ENCODE assay signal across 23 cellular contexts in genomic region chr14:100190126-100190525, GRCh38. TPM values are rescaled to one million over a fixed set of nuclear protein-coding genes. Genes with fewer than 3 reads are reported as not detected.
A peak's percentile ranks its signal among the peaks of the same experiment; 100 is the strongest.
DNase-seq lines count a peak whose midpoint lies in the region; ATAC-seq, FAIRE-seq and TF ChIP-seq lines count a peak whose summit lies in the region.
"Had no signal": no experiment of that assay in that cellular context is flagged by ENCODE, and none has a peak within 500 bp of the region (broad histone marks: within the 10 kb centered on the region; RNA-seq: fewer than 3 reads in every experiment).

No MANE protein-coding gene starts in this region.

- H4K20me1 ChIP-seq in GM23338 (replicated peaks; ENCODE audit: insufficient read depth) = no peaks in the 10 kb centered on the region; the same call in 1 of the 2 replicates
- H4K20me1 ChIP-seq: BLaER1 had no signal

- WGBS in esophagus squamous epithelium, 2 donors = 24 to 69% methylated on average over 1 of the region's 1 CpG

- peaks cover 8% of the 10 kb centered on the region; the same call in 1 of the 2 replicates for H3F3A ChIP-seq in GM23338 (replicated peaks; ENCODE audit: low read depth)

- H3K9me2 ChIP-seq in GM23338 (ENCODE audit: insufficient read depth) = no peaks in the 10 kb centered on the region

- H3K27me3 ChIP-seq in GM23338 (ENCODE audit: insufficient read depth) (no peaks in the 10 kb centered on the region), esophagus squamous epithelium (no peaks in the 10 kb centered on the region)
- H3K27me3 ChIP-seq: BLaER1, Peyer's patch, SJCRH30 had no signal

- H3K4me1 ChIP-seq in GM23338 (ENCODE audit: insufficient read depth) (peaks cover 10% of the 10 kb centered on the region), esophagus squamous epithelium (peaks cover 19 to 62% (median 22%) of the 10 kb centered on the region in 3 donors)

- H3K4me3 ChIP-seq in GM23338 = no peak overlapping the region
- H3K4me3 ChIP-seq in esophagus squamous epithelium = no peak overlapping the region
- H3K4me3 ChIP-seq: BLaER1, Peyer's patch, SJCRH30 had no signal

- H3K9me3 Mint-ChIP-seq in GM23338 = peaks cover 6% of the 10 kb centered on the region; the same call in 1 of the 3 replicates
- H3K9me3 Mint-ChIP-seq: T-cell had no signal

- no peaks in the 10 kb centered on the region for H3K9me3 ChIP-seq in esophagus squamous epithelium
- H3K9me3 ChIP-seq: BLaER1, Caco-2, Peyer's patch, SJCRH30 had no signal

- H3K4me2 ChIP-seq in GM23338 = no peak overlapping the region
- H3K4me2 ChIP-seq: BLaER1 had no signal

- H3K27ac Mint-ChIP-seq in GM23338 = no peak overlapping the region
- H3K27ac Mint-ChIP-seq: H9 had no signal

- no peaks in the 10 kb centered on the region for H3K79me2 ChIP-seq in GM23338 (replicated peaks; ENCODE audit: insufficient read depth)

- no peak overlapping the region for H3K4me3 Mint-ChIP-seq in GM23338
- H3K4me3 Mint-ChIP-seq: H9, T-cell had no signal

- peaks cover 13% of the 10 kb centered on the region for H3K4me1 Mint-ChIP-seq in GM23338

- DNase-seq in GM10266 (ENCODE audit: extremely low spot score) = peak; percentile 2
- peak; percentile 71 for DNase-seq in GM23338 (ENCODE audit: low spot score)
- DNase-seq in NCI-H2171 treated with DMSO at 0.1 percent for 48 hours (lab: John Stamatoyannopoulos, UW) = peak; percentile 27
- no peak for DNase-seq in esophagus squamous epithelium (lab: John Stamatoyannopoulos, UW)
- DNase-seq in activated T-cell treated with anti-CD3 and anti-CD28 coated beads for 4 hours = no peak
- DNase-seq in GM12891 (ENCODE audit: insufficient read length, low spot score) = no peak
- DNase-seq in H54 (ENCODE audit: insufficient read length, low spot score) = no peak
- DNase-seq: Caco-2; CD4-positive, alpha-beta memory T cell; DMS 273 treated with DMSO at 0.1 percent for 48 hours; H9; KBM-7; NCI-H1092 treated with DMSO at 0.1 percent for 48 hours; NCI-H1436 treated with DMSO at 0.1 percent for 48 hours; NCI-H1930; NCI-H446; NCI-H526 treated with DMSO at 0.1 percent for 48 hours; NK-92 treated with Interleukin-12 subunit alpha and Interleukin-12 subunit beta, amount 100 ng/mL, for 24 hours; Peyer's patch; SJCRH30; T-cell had no signal

- TF ChIP-seq POLR2A in esophagus squamous epithelium (IDR thresholded peaks at IDR 0.05) (no peak), GM12891 (IDR thresholded peaks at IDR 0.05; ENCODE audit: low read depth, low read length) (no peak), H54 (IDR thresholded peaks at IDR 0.05; ENCODE audit: low read depth, low read length) (no peak)

- H3K36me3 ChIP-seq in GM23338 (ENCODE audit: insufficient read depth) = no peaks in the 10 kb centered on the region
- no peaks in the 10 kb centered on the region for H3K36me3 ChIP-seq in esophagus squamous epithelium
- H3K36me3 ChIP-seq: BLaER1, Peyer's patch, SJCRH30 had no signal

- H3K27ac ChIP-seq in GM23338 (ENCODE audit: low read depth) (no peak overlapping the region), esophagus squamous epithelium (peak overlapping the region in 3 of 4 donors; percentile 4 to 43 (median 38))
- H3K27ac ChIP-seq: BLaER1, Peyer's patch, SJCRH30 had no signal

- no peak for ATAC-seq in GM23338
- ATAC-seq: T-cell had no signal

- no peaks in the 10 kb centered on the region for H3K36me3 Mint-ChIP-seq in GM23338 (ENCODE audit: low read depth)
- H3K36me3 Mint-ChIP-seq: CD4-positive, alpha-beta memory T cell; T-cell had no signal

- H2AFZ ChIP-seq in GM23338 = no peak overlapping the region

- TF ChIP-seq CTCF in GM10266 (IDR thresholded peaks at IDR 0.05; ENCODE audit: control insufficient read depth, insufficient read depth, low read depth, missing control alignments) = no peak
- no peak for TF ChIP-seq CTCF in GM23338 (conservative IDR thresholded peaks at IDR 0.05; ENCODE audit: low read depth in 2 of 2)
- no peak for TF ChIP-seq CTCF in esophagus squamous epithelium (IDR thresholded peaks at IDR 0.05)

- H3K27me3 Mint-ChIP-seq in GM23338 (ENCODE audit: insufficient read depth, low read depth, poor library complexity) = peaks cover 16% of the 10 kb centered on the region
- H3K27me3 Mint-ChIP-seq: CD4-positive, alpha-beta memory T cell; T-cell had no signal

- intact Hi-C loops in esophagus squamous epithelium (cut with DNase I) = loop anchor here (5.0 kb wide), 1 partner anchor 208 kb away; no protein-coding TSS in a partner anchor

- FAIRE-seq in GM12891 (lab: Jason Lieb, UNC) = no peak
- no peak for FAIRE-seq in H54 (lab: Jason Lieb, UNC)
- FAIRE-seq: GM18507 had no signal

TF ChIP-seq in GM23338, 12 proteins besides CTCF, POLR2A, EP300 and RAD21:
- TF ChIP-seq REST (IDR thresholded peaks at IDR 0.05; ENCODE audit: unreplicated experiment) = no peak

TF ChIP-seq in GM12891, 5 proteins besides CTCF, POLR2A, EP300 and RAD21:
- TF ChIP-seq PAX5 (IDR thresholded peaks at IDR 0.05; ENCODE audit: insufficient read depth, low read length, severe bottlenecking) (no peak), POLR2AphosphoS5 (IDR thresholded peaks at IDR 0.05; ENCODE audit: low read depth, low read length) (no peak), TAF1 (IDR thresholded peaks at IDR 0.05; ENCODE audit: low read depth, low read length) (no peak)

RNA-seq across cellular contexts. Expression of gene DEGS2, which starts 30.7 kb away (rescaled TPM):
- 0.35 and 0.63 TPM in 2 replicates for total RNA-seq in GM23338 (2014; rRNA removed; shearing (Covaris generic))
- polyA plus RNA-seq in GM23338 (2016; fragmentation: Nextera tagmentation; extraction: Ambion mirVana) = 1.0 and 2.2 TPM in 2 replicates
- 100 to 1,000 TPM in 1 of 4 donors, 10 to 100 TPM in 3; 23.8 to 116 (median 27.3) TPM for total RNA-seq in esophagus squamous epithelium
- 0.99 TPM for polyA plus RNA-seq in GM12891 (2012; ENCODE audit: low read depth, missing spikeins)
- total RNA-seq: SJCRH30 had no signal

RNA-seq across cellular contexts. Expression of gene YY1, which starts 48.8 kb away (rescaled TPM):
- 79.5 and 88.2 TPM in 2 replicates for total RNA-seq in GM23338 (2014; rRNA removed; shearing (Covaris generic))
- polyA plus RNA-seq in GM23338 (2016; fragmentation: Nextera tagmentation; extraction: Ambion mirVana) = 126 and 128 TPM in 2 replicates
- 10 to 100 TPM; 30.6 to 46.5 (median 33.5) TPM for total RNA-seq in esophagus squamous epithelium
- polyA plus RNA-seq in GM12891 (2012; ENCODE audit: low read depth, missing spikeins) = 36.2 TPM

Comparison
In these comparisons a context has a peak if more than half of its experiments do, and no peak if none do; other contexts are left out.
1. DNase-seq: peak in GM10266 (single experiment), GM23338 (single experiment) and NCI-H2171 treated with DMSO at 0.1 percent for 48 hours (single experiment); none in esophagus squamous epithelium (single experiment), activated T-cell treated with anti-CD3 and anti-CD28 coated beads for 4 hours (single experiment), GM12891 (single experiment) and H54 (single experiment).
2. RNA of gene DEGS2, which starts 30.7 kb away (total RNA-seq): 23.8 to 116 TPM in esophagus squamous epithelium; 0.35 to 0.63 TPM in GM23338; every median in the first group is over 10 times any median in the second.